Comparison of ENCODE assay signal across 20 cellular contexts in the genomic region with DNA sequence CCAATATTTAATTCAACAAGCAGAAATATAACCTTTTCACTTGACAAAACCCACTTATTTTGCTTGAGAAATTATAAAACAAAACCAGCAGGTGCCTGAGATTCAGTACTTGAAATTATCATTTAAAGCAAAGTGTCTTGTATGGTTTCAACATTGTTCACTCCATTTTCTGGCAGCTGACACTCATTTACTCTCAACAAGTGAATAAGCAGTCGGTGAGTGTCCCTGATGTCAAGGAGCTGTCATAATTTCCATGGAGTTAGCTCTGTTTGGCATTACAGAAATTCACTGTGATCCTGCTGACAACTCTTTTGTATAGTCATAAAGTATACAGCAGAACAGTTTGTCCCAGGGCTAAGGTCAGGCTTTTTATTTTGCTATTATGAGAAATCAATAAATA.
"Had no signal": no experiment of that assay in that cellular context is flagged by ENCODE, and none has a peak within 500 bp of the region (broad histone marks: within the 10 kb centered on the region; RNA-seq: fewer than 3 reads in every experiment).

No MANE protein-coding gene starts in this region.

- ATAC-seq: left ventricle myocardium superior; lower lobe of right lung; naive thymus-derived CD8-positive, alpha-beta T cell; psoas muscle; right cardiac atrium; stimulated activated effector memory CD8-positive, alpha-beta T cell treated with anti-CD3 and anti-CD28 coated beads, Interleukin-12 subunit alpha, Interleukin-12 subunit beta, amount 100 ng/mL, for 72 hours had no signal

- H3K27ac ChIP-seq: dorsolateral prefrontal cortex, lower lobe of right lung, ovary, psoas muscle, sigmoid colon, stomach, thyroid gland, vagina had no signal

- H3K4me1 ChIP-seq: lower lobe of right lung, psoas muscle, sigmoid colon, stomach, thyroid gland, vagina had no signal

- H3K4me3 ChIP-seq: dorsolateral prefrontal cortex, lower lobe of right lung, ovary, psoas muscle, sigmoid colon, stomach, thyroid gland, vagina had no signal

- H3K27me3 ChIP-seq: dorsolateral prefrontal cortex, ovary, sigmoid colon, stomach, thyroid gland, vagina had no signal

- H3K9me3 ChIP-seq: lower lobe of right lung, ovary, sigmoid colon, thyroid gland, vagina had no signal

- H3K36me3 ChIP-seq: lower lobe of right lung, ovary, sigmoid colon, stomach, thyroid gland, vagina had no signal

- DNase-seq: dorsolateral prefrontal cortex; effector CD4-positive, alpha-beta T cell; left ventricle myocardium superior; lower lobe of right lung; naive thymus-derived CD8-positive, alpha-beta T cell; nephron progenitor cell; occipital lobe; ovary; posterior cingulate gyrus; psoas muscle; right cardiac atrium; sigmoid colon; stimulated activated CD4-positive, alpha-beta T cell treated with anti-CD3 and anti-CD28 coated beads, Interleukin-2, amount 100 ng/mL, for 24 hours; stimulated activated CD4-positive, alpha-beta T cell treated with anti-CD3 and anti-CD28 coated beads, Interleukin-4, amount 100 ng/mL, for 24 hours; stimulated activated naive CD4-positive, alpha-beta T cell treated with Interleukin-2 at 50 U/mL for 16 hours; stomach; thyroid gland; trophoblast cell had no signal
